In the genomic region with DNA sequence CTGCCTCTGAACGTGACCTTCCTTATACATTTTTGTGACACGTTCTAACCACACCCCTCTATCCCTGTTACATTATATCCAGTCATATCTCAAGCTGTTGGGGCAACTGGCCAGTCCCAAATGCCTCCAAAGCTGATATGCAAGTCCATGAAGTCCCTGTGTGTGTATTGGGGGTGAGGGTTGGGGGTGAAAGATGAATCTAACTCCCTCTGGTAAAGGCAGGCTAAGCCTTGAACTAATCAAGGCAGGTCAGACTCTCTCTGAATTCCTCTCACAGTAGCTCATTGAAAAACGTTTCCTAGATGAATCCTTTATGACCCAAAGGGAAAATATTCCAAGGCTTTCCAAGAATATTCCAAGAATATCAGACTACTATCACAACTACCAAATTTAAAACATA, we compare ENCODE assay signal across 18 cellular contexts.
"Had no signal": no experiment of that assay in that cellular context is flagged by ENCODE, and none has a peak within 500 bp of the region (broad histone marks: within the 10 kb centered on the region; RNA-seq: fewer than 3 reads in every experiment).

No MANE protein-coding gene starts in this region.

- DNase-seq: activated CD4-positive, CD25-positive, alpha-beta regulatory T cell treated with anti-CD3 and anti-CD28 coated beads, Interleukin-2, amount 50 U/mL, for 72 hours; activated naive CD8-positive, alpha-beta T cell treated with anti-CD3 and anti-CD28 coated beads for 36 hours; brain microvascular endothelial cell; central memory CD4-positive, alpha-beta T cell; gastrocnemius medialis; head of caudate nucleus; kidney; nephron progenitor cell; nucleus accumbens; posterior cingulate gyrus; stimulated activated CD4-positive, alpha-beta T cell treated with anti-CD3 and anti-CD28 coated beads, Interleukin-1b, Interleukin-23, amount 100 ng/mL, for 48 hours; stimulated activated CD8-positive, alpha-beta memory T cell treated with anti-CD3 and anti-CD28 coated beads, Interleukin-4, amount 100 ng/mL, for 48 hours; stimulated activated naive CD4-positive, alpha-beta T cell; tibial artery had no signal

- H3K4me1 Mint-ChIP-seq: activated naive CD8-positive, alpha-beta T cell treated with anti-CD3 and anti-CD28 coated beads for 36 hours; nephron progenitor cell had no signal

- H3K9me3 Mint-ChIP-seq: activated T-helper 1 cell treated with anti-CD3 and anti-CD28 coated beads, Interleukin-12 subunit alpha, Interleukin-12 subunit beta, Interleukin-2, Interleukin-4 antibody, amounts not matched to agents 30 ng/mL and 10 ng/mL and 1 ng/mL, durations not matched to agents 14 hours and 24 hours and 36 hours; nephron progenitor cell; T-helper 1 cell treated with Interleukin-12 subunit alpha and Interleukin-12 subunit beta and Interleukin-4 antibody, amounts not matched to agents 30 μg/mL and 1 μg/mL, for 36 hours had no signal

- H3K36me3 ChIP-seq: brain microvascular endothelial cell, gastrocnemius medialis, tibial artery had no signal

- H3K27me3 ChIP-seq: brain microvascular endothelial cell, gastrocnemius medialis, tibial artery had no signal

- H3K4me3 Mint-ChIP-seq: activated naive CD8-positive, alpha-beta T cell treated with anti-CD3 and anti-CD28 coated beads for 36 hours; activated T-helper 1 cell treated with anti-CD3 and anti-CD28 coated beads, Interleukin-12 subunit alpha, Interleukin-12 subunit beta, Interleukin-2, Interleukin-4 antibody, amounts not matched to agents 30 ng/mL and 10 ng/mL and 1 ng/mL, durations not matched to agents 14 hours and 24 hours and 36 hours; mesothelial cell of epicardium; nephron progenitor cell; T-helper 1 cell treated with Interleukin-12 subunit alpha and Interleukin-12 subunit beta and Interleukin-4 antibody, amounts not matched to agents 30 μg/mL and 1 μg/mL, for 36 hours had no signal

- H3K36me3 Mint-ChIP-seq: activated naive CD8-positive, alpha-beta T cell treated with anti-CD3 and anti-CD28 coated beads for 36 hours; mesothelial cell of epicardium had no signal

- H3K27me3 Mint-ChIP-seq: activated naive CD8-positive, alpha-beta T cell treated with anti-CD3 and anti-CD28 coated beads for 36 hours had no signal

- H3K4me1 ChIP-seq: gastrocnemius medialis had no signal

- H3K9me3 ChIP-seq: gastrocnemius medialis, tibial artery had no signal

- H3K4me3 ChIP-seq: gastrocnemius medialis, lung, tibial artery had no signal

- H3K27ac Mint-ChIP-seq: activated naive CD8-positive, alpha-beta T cell treated with anti-CD3 and anti-CD28 coated beads for 36 hours; activated T-helper 1 cell treated with anti-CD3 and anti-CD28 coated beads, Interleukin-12 subunit alpha, Interleukin-12 subunit beta, Interleukin-2, Interleukin-4 antibody, amounts not matched to agents 30 ng/mL and 10 ng/mL and 1 ng/mL, durations not matched to agents 14 hours and 24 hours and 36 hours; mesothelial cell of epicardium; nephron progenitor cell; T-helper 1 cell treated with Interleukin-12 subunit alpha and Interleukin-12 subunit beta and Interleukin-4 antibody, amounts not matched to agents 30 μg/mL and 1 μg/mL, for 36 hours had no signal

- H3K27ac ChIP-seq: brain microvascular endothelial cell, gastrocnemius medialis, tibial artery had no signal

- ATAC-seq: gastrocnemius medialis had no signal
